Comparison of ENCODE assay signal across 8 cellular contexts in genomic region chr1:197868751-197869501, GRCh38. TPM values are rescaled to one million over a fixed set of nuclear protein-coding genes. Genes with fewer than 3 reads are reported as not detected.
DNase-seq lines count a peak whose midpoint lies in the region; ATAC-seq and TF ChIP-seq lines count a peak whose summit lies in the region.

No MANE protein-coding gene starts in this region.

- peak; percentile 75 for TF ChIP-seq CTCF in OCI-LY1 (IDR thresholded peaks at IDR 0.05; ENCODE audit: low read length)
- peak; percentile 61 for TF ChIP-seq CTCF in hepatocyte (IDR thresholded peaks at IDR 0.05; ENCODE audit: poor library complexity)
- TF ChIP-seq CTCF in coronary artery (IDR thresholded peaks at IDR 0.05): no peak

- H2AFZ ChIP-seq in OCI-LY1 (ENCODE audit: low read length) (no peak overlapping the region), hepatocyte (no peak overlapping the region)

- H3K27ac ChIP-seq in OCI-LY1 (ENCODE audit: low read depth, low read length, poor library complexity, severe bottlenecking) (no peak overlapping the region), hepatocyte (no peak overlapping the region), coronary artery (no peak overlapping the region)

- H4K20me1 ChIP-seq in OCI-LY1 (ENCODE audit: insufficient read depth, low read length): no peaks in the 10 kb centered on the region
- H4K20me1 ChIP-seq in hepatocyte (ENCODE audit: insufficient read depth, poor library complexity, severe bottlenecking): no peaks in the 10 kb centered on the region

- no peaks in the 10 kb centered on the region for H3F3A ChIP-seq in OCI-LY1 (ENCODE audit: insufficient read depth, low read length)

- no peaks in the 10 kb centered on the region for H3K4me1 ChIP-seq in OCI-LY1 (ENCODE audit: insufficient read depth, low read length, severe bottlenecking)
- H3K4me1 ChIP-seq in hepatocyte (ENCODE audit: insufficient read depth): no peaks in the 10 kb centered on the region

- ATAC-seq in GM19328 (IDR thresholded peaks at IDR 0.05; ENCODE audit: unreplicated experiment) (peak; percentile 91), HG03439 (IDR thresholded peaks at IDR 0.05; ENCODE audit: unreplicated experiment) (peak; percentile 92)

- H3K4me3 ChIP-seq in OCI-LY1 (ENCODE audit: low read depth, low read length, poor library complexity, severe bottlenecking): no peak overlapping the region
- no peak overlapping the region for H3K4me3 ChIP-seq in hepatocyte
- H3K4me3 ChIP-seq in coronary artery: no peak overlapping the region

- H3K4me2 ChIP-seq in OCI-LY1 (ENCODE audit: low read length): no peak overlapping the region
- no peak overlapping the region for H3K4me2 ChIP-seq in hepatocyte

- DNase-seq in DMS53 treated with DMSO at 0.1 percent for 48 hours (lab: John Stamatoyannopoulos, UW; ENCODE audit: unreplicated experiment): peak; percentile 73
- peak; percentile 61 for DNase-seq in amniotic epithelial cell (ENCODE audit: low read depth)
- DNase-seq in hepatocyte (ENCODE audit: low spot score): peak; percentile 49
- peak in 2 of 3 donors; percentile 6 to 15 for DNase-seq in stimulated activated CD4-positive, alpha-beta T cell treated with anti-CD3 and anti-CD28 coated beads, Interleukin-12 subunit alpha, Interleukin-12 subunit beta, amount 100 ng/mL, for 48 hours (ENCODE audit: low read depth in 2 of 3, low spot score in 1 of 3)
- DNase-seq in coronary artery (ENCODE audit: low spot score): no peak

- H3K36me3 ChIP-seq in OCI-LY1 (ENCODE audit: insufficient read depth, low read length) (no peaks in the 10 kb centered on the region), hepatocyte (replicated peaks; ENCODE audit: insufficient read depth, low read depth) (no peaks in the 10 kb centered on the region)

- H3K27me3 ChIP-seq in OCI-LY1 (ENCODE audit: insufficient read depth, low read length): no peaks in the 10 kb centered on the region
- no peaks in the 10 kb centered on the region for H3K27me3 ChIP-seq in hepatocyte

- no peaks in the 10 kb centered on the region for H3K9me2 ChIP-seq in OCI-LY1 (ENCODE audit: low read depth, low read length)
- H3K9me2 ChIP-seq in hepatocyte (replicated peaks; ENCODE audit: insufficient read depth): no peaks in the 10 kb centered on the region

- no peak overlapping the region for H3K9ac ChIP-seq in OCI-LY1 (ENCODE audit: low read length)

- H3K79me2 ChIP-seq in OCI-LY1 (ENCODE audit: insufficient read depth, low read length) (no peaks in the 10 kb centered on the region), hepatocyte (no peaks in the 10 kb centered on the region)

- 6% methylated on average over 7 of the region's 7 CpGs for WGBS in hepatocyte (ENCODE audit: low lambda C conversion rate, missing lambda C conversion rate)

- H3K9me3 ChIP-seq in OCI-LY1 (ENCODE audit: low read length) (no peaks in the 10 kb centered on the region), hepatocyte (ENCODE audit: low read depth) (no peaks in the 10 kb centered on the region)

RNA-seq across cellular contexts. Expression of gene C1orf53, which starts 33.5 kb away (rescaled TPM):
- total RNA-seq in hepatocyte: 9.0 and 25.3 TPM in 2 replicates
- 14.4 and 15.7 TPM in 2 replicates for polyA plus RNA-seq in hepatocyte

RNA-seq across cellular contexts. Expression of gene LHX9, which starts 48.2 kb away (rescaled TPM):
- not detected in 2 replicates for total RNA-seq in hepatocyte
- polyA plus RNA-seq in hepatocyte: 0.34 TPM in 1 of 2 replicates, not detected in the other
